Comparison of ENCODE assay signal across 8 cellular contexts in the genomic region with DNA sequence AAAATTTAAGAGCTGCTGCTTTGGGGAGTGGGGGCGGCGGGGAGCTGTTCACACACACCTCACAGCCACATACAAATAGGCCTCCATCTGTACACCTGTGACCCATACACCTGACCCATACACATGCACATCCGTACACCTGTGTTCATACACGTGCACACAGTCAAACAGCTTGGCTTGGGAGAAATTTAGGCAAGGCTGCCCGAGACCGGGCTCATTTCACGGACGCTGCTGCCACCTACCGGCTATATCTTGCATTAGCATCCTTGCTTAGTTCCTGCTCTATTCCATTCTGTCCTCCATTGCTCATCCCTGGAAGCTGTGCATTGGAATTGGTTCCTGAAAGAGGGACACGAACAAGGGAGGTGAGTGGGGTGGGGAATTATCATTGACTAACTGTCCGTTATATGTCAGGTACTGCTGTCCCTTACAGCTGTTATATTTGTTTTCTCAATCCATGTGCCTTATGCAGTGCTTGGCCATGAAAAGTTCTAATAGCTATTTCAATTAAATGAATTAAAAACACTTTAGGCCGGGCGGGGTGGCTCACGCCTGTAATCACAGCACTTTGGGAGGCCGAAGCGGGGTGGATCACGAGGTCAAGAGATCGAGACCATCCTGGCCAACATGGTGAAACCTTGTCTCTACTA. TPM values are rescaled to one million over a fixed set of nuclear protein-coding genes. Genes with fewer than 3 reads are reported as not detected.
DNase-seq lines count a peak whose midpoint lies in the region; ATAC-seq and TF ChIP-seq lines count a peak whose summit lies in the region.

No MANE protein-coding gene starts in this region.

- peak overlapping the region; percentile 89 for H2AFZ ChIP-seq in HCT116 (ENCODE audit: low read depth, low read length, poor library complexity, severe bottlenecking)

- peak overlapping the region; percentile 40 for H3K4me2 ChIP-seq in HCT116 (ENCODE audit: low read length)

- no peak for TF ChIP-seq POLR2A in HCT116 (IDR thresholded peaks at IDR 0.05; ENCODE audit: borderline replicate concordance, extremely low read depth, insufficient read depth, insufficient read length)

- H3K4me3 ChIP-seq in HCT116 (replicated peaks in 1 of 2; ENCODE audit: low read depth in 1 of 2, low read length in 2 of 2), result no peak overlapping the region

- no peaks in the 10 kb centered on the region for H3K9me3 Mint-ChIP-seq in CD4-positive, alpha-beta T cell

- H3K9me2 ChIP-seq in HCT116 (ENCODE audit: insufficient read depth), result no peaks in the 10 kb centered on the region

- POLR2A ChIA-PET in CD4-positive, alpha-beta T cell (lab: Charles Lee), result interaction anchor here (0.7 to 1.5 kb wide), 9 partner anchors 32 to 517 kb away, joined by 3 to 13 read pairs (median 3); a partner anchor contains a TSS
- POLR2A ChIA-PET in HCT116 (lab: Charles Lee), result interaction anchor here (0.7 to 2.7 kb wide), 12 partner anchors 9 to 1248 kb away, joined by 3 to 44 read pairs (median 4); a partner anchor contains a TSS

- H3K27ac Mint-ChIP-seq in CD4-positive, alpha-beta T cell, result no peak overlapping the region

- intact Hi-C loops in CD4-positive, alpha-beta T cell (cut with DNase I, micrococcal nuclease), result loop anchor here (1.0 to 5.0 kb wide), 11 partner anchors 92 to 786 kb away; a partner anchor contains a TSS
- intact Hi-C loops in HCT116 (cut with micrococcal nuclease), result loop anchor here (1.0 to 10.0 kb wide), 4 partner anchors 92 to 512 kb away; a partner anchor contains a TSS

- peaks cover 6 to 21% of the 10 kb centered on the region in 2 experiments for H3K4me1 ChIP-seq in HCT116 (ENCODE audit: control insufficient read depth in 1 of 2, insufficient read depth in 2 of 2, low read length in 2 of 2)

- no peaks in the 10 kb centered on the region for H3K36me3 Mint-ChIP-seq in CD4-positive, alpha-beta T cell (ENCODE audit: low read depth)

- H3K27ac ChIP-seq in CD4-positive, alpha-beta T cell (ENCODE audit: low read depth, low read length), result no peak overlapping the region
- H3K27ac ChIP-seq in HCT116 (ENCODE audit: low read depth, low read length) (no peak overlapping the region), caudate nucleus (ENCODE audit: low read depth, low read length) (no peak overlapping the region)

- RAD21 ChIA-PET in HCT116 (lab: Charles Lee; ENCODE audit: low non-redundant PET in 1 of 2, low total read pairs in 2 of 2, uncharacterized antibody in 2 of 2, unreplicated experiment in 2 of 2), result interaction anchor here (0.5 to 1.5 kb wide), 19 partner anchors 31 to 785 kb away, joined by 3 to 15 read pairs (median 4); a partner anchor contains a TSS

- CTCF ChIA-PET in CD4-positive, alpha-beta T cell (lab: Charles Lee), result interaction anchor here (0.6 to 3.1 kb wide), 37 partner anchors 18 to 818 kb away, joined by 3 to 40 read pairs (median 4); a partner anchor contains a TSS
- CTCF ChIA-PET in HCT116 (lab: Charles Lee), result interaction anchor here (0.6 to 3.9 kb wide), 46 partner anchors 9 to 1320 kb away, joined by 3 to 86 read pairs (median 4); a partner anchor contains a TSS

- ATAC-seq in CD4-positive, alpha-beta T cell (ENCODE audit: poor library complexity), result peak; percentile 84
- ATAC-seq in HCT116 (peak; percentile 78), HG03095 (IDR thresholded peaks at IDR 0.05; ENCODE audit: unreplicated experiment) (no peak)

- no peaks in the 10 kb centered on the region for H3K79me2 ChIP-seq in HCT116 (ENCODE audit: insufficient read depth, low read length)

- H3K27me3 Mint-ChIP-seq in CD4-positive, alpha-beta T cell, result no peaks in the 10 kb centered on the region

- H3K4me3 Mint-ChIP-seq in CD4-positive, alpha-beta T cell, result no peak overlapping the region

- H3K4me1 Mint-ChIP-seq in CD4-positive, alpha-beta T cell (ENCODE audit: low read depth), result peaks cover 7% of the 10 kb centered on the region

- TF ChIP-seq RAD21 in HCT116 (IDR thresholded peaks at IDR 0.05; ENCODE audit: low read depth), result no peak

- peak; percentile 97 for TF ChIP-seq CTCF in CD4-positive, alpha-beta T cell (IDR thresholded peaks at IDR 0.05)
- TF ChIP-seq CTCF in HCT116 (IDR thresholded peaks at IDR 0.05 in 2 of 3, conservative IDR thresholded peaks at IDR 0.05 in 1 of 3; ENCODE audit: borderline replicate concordance in 1 of 3, insufficient read depth in 1 of 3, low read depth in 2 of 3, low read length in 2 of 3), result peak in 2 of 3 experiments; percentile 85 to 96; a peak in 4 of 6 replicates

- peak; percentile 61 to 81 (median 70) for DNase-seq in CD4-positive, alpha-beta T cell
- peak; percentile 79 for DNase-seq in HCT116 (ENCODE audit: low read depth, low spot score)
- DNase-seq in NCI-H2227 treated with DMSO at 0.1 percent for 48 hours (lab: John Stamatoyannopoulos, UW), result peak; percentile 88
- peak; percentile 51 for DNase-seq in activated CD4-positive, CD25-positive, alpha-beta regulatory T cell treated with anti-CD3 and anti-CD28 coated beads, Interleukin-2, amount 50 U/mL, for 16 hours (ENCODE audit: low read depth, low spot score)
- peak in 57 of 61 donors; percentile 23 to 88 (median 56) for DNase-seq in caudate nucleus (lab: John Stamatoyannopoulos, UW)
- peak; percentile 58 for DNase-seq in kidney glomerular epithelial cell (lab: John Stamatoyannopoulos, UW)
- DNase-seq in stimulated activated CD4-positive, alpha-beta T cell treated with anti-CD3 and anti-CD28 coated beads, Interleukin-2, amount 100 ng/mL, for 48 hours, result peak; percentile 73 to 77

- no peaks in the 10 kb centered on the region for H4K20me1 ChIP-seq in HCT116 (ENCODE audit: insufficient read depth)

- no peaks in the 10 kb centered on the region for H3K27me3 ChIP-seq in CD4-positive, alpha-beta T cell (ENCODE audit: control insufficient read depth, insufficient read depth, low read length)
- H3K27me3 ChIP-seq in HCT116 (ENCODE audit: insufficient read depth, low read length), result no peaks in the 10 kb centered on the region

- H3K9ac ChIP-seq in HCT116 (ENCODE audit: low read length), result no peak overlapping the region

- BruUV-seq in HCT116 (replicated peaks; lab: Mats Ljungman, UMichigan), result no TSS peak

- no peaks in the 10 kb centered on the region for H3K36me3 ChIP-seq in HCT116 (ENCODE audit: control insufficient read depth in 1 of 2, insufficient read depth in 2 of 2, low read length in 2 of 2)

- H3K9me3 ChIP-seq in CD4-positive, alpha-beta T cell (ENCODE audit: control insufficient read depth, low read length), result no peaks in the 10 kb centered on the region
- H3K9me3 ChIP-seq in HCT116 (ENCODE audit: control insufficient read depth in 1 of 2, insufficient read depth in 1 of 2, low read depth in 1 of 2, low read length in 2 of 2), result no peaks in the 10 kb centered on the region

TF ChIP-seq in HCT116, 20 proteins besides CTCF, POLR2A, EP300 and RAD21:
- TF ChIP-seq YY1 (IDR thresholded peaks at IDR 0.05; ENCODE audit: extremely low read depth, insufficient replicate concordance, low read depth, low read length) (peak; percentile 79), EGR1 (IDR thresholded peaks at IDR 0.05; ENCODE audit: low read depth) (no peak)

RNA-seq across cellular contexts. Expression of a gene that starts 37.1 kb away (rescaled TPM):
- 100 to 1,000 TPM; 138 to 145 TPM for total RNA-seq in CD4-positive, alpha-beta T cell
- 41.7 TPM for total RNA-seq in HCT116 (2021; ENCODE audit: unreplicated experiment)
- polyA plus RNA-seq in HCT116 (2012), result 20.1 and 24.2 TPM in 2 replicates
